ENCODE assay signal across 25 cellular contexts in genomic region chr7:74000489-74001149, GRCh38. TPM values are rescaled to one million over a fixed set of nuclear protein-coding genes. Genes with fewer than 3 reads are reported as not detected.
DNase-seq lines count a peak whose midpoint lies in the region; ATAC-seq, FAIRE-seq and TF ChIP-seq lines count a peak whose summit lies in the region.
"Had no signal": no experiment of that assay in that cellular context is flagged by ENCODE, and none has a peak within 500 bp of the region (broad histone marks: within the 10 kb centered on the region; RNA-seq: fewer than 3 reads in every experiment).

No MANE protein-coding gene starts in this region.

- no peak for FAIRE-seq in HepG2 (lab: Jason Lieb, UNC)
- no peak for FAIRE-seq in pancreas (lab: Jason Lieb, UNC)

- no peaks in the 10 kb centered on the region for H3K4me1 ChIP-seq in HepG2 (ENCODE audit: insufficient read depth, low read length)
- H3K4me1 ChIP-seq in right lobe of liver = no peaks in the 10 kb centered on the region
- H3K4me1 ChIP-seq in esophagus (ENCODE audit: control insufficient read depth in 2 of 2, insufficient read depth in 2 of 2, low read length in 1 of 2) = no peaks in the 10 kb centered on the region
- peaks cover 0 to 51% (median 31%) of the 10 kb centered on the region in 4 donors for H3K4me1 ChIP-seq in sigmoid colon
- peaks cover 0 to 4% of the 10 kb centered on the region in 2 donors for H3K4me1 ChIP-seq in aorta (ENCODE audit: control insufficient read depth in 1 of 2, insufficient read depth in 2 of 2, low read length in 2 of 2)
- peaks cover 16% of the 10 kb centered on the region for H3K4me1 ChIP-seq in GM23248 (ENCODE audit: insufficient read depth)
- no peaks in the 10 kb centered on the region for H3K4me1 ChIP-seq in pancreas
- no peaks in the 10 kb centered on the region for H3K4me1 ChIP-seq in mesendoderm (ENCODE audit: control insufficient read depth, low read depth, low read length)

- H3K9ac ChIP-seq in HepG2 (ENCODE audit: insufficient read depth, low read depth, low read length) = no peak overlapping the region
- no peak overlapping the region for H3K9ac ChIP-seq in GM23248
- no peak overlapping the region for H3K9ac ChIP-seq in mesendoderm (ENCODE audit: low read length)

- H3K79me1 ChIP-seq in mesendoderm (ENCODE audit: low read length) = no peaks in the 10 kb centered on the region

- no peaks in the 10 kb centered on the region for H4K20me1 ChIP-seq in HepG2 (ENCODE audit: insufficient read depth, low read length)
- no peaks in the 10 kb centered on the region for H4K20me1 ChIP-seq in GM23248 (ENCODE audit: insufficient read depth)

- H3K9me2 ChIP-seq in GM23248 (ENCODE audit: insufficient read depth) = no peaks in the 10 kb centered on the region

- intact Hi-C loops in HepG2 (cut with micrococcal nuclease; ENCODE audit: unreplicated experiment) = no loop called here
- intact Hi-C loops in right lobe of liver (cut with DNase I) = no loop called here
- intact Hi-C loops in sigmoid colon (cut with DNase I) = no loop called here
- intact Hi-C loops in aorta (cut with DNase I) = no loop called here
- intact Hi-C loops in pancreas (cut with DNase I) = loop anchor here in 1 of 3 donors (10.0 kb wide), 1 partner anchor 126 kb away; no protein-coding TSS in a partner anchor

- H3F3A ChIP-seq in GM23248 (ENCODE audit: insufficient read depth) = peaks cover 2% of the 10 kb centered on the region; the same call in 1 of the 2 replicates

- H3K79me2 ChIP-seq in HepG2 (ENCODE audit: insufficient read depth, low read length) (no peaks in the 10 kb centered on the region), GM23248 (ENCODE audit: insufficient read depth) (no peaks in the 10 kb centered on the region), mesendoderm (ENCODE audit: control insufficient read depth, insufficient read depth, low read length) (no peaks in the 10 kb centered on the region)

- no peak overlapping the region for H3K4ac ChIP-seq in mesendoderm (ENCODE audit: low read depth, low read length)

- H3K36me3 ChIP-seq in HepG2 (replicated peaks in 1 of 2; ENCODE audit: control insufficient read depth in 1 of 2, insufficient read depth in 2 of 2, low read length in 2 of 2) (no peaks in the 10 kb centered on the region), right lobe of liver (no peaks in the 10 kb centered on the region), esophagus (ENCODE audit: control insufficient read depth in 2 of 2, insufficient read depth in 2 of 2, low read length in 1 of 2) (no peaks in the 10 kb centered on the region), sigmoid colon (no peaks in the 10 kb centered on the region), aorta (ENCODE audit: control insufficient read depth in 1 of 2, insufficient read depth in 2 of 2, low read length in 1 of 2) (no peaks in the 10 kb centered on the region), GM23248 (ENCODE audit: low read depth) (no peaks in the 10 kb centered on the region), pancreas (no peaks in the 10 kb centered on the region), mesendoderm (ENCODE audit: control insufficient read depth, insufficient read depth, low read length) (no peaks in the 10 kb centered on the region)
- H3K36me3 ChIP-seq: BE2C, cardiac muscle cell had no signal

- H3K27me3 ChIP-seq in HepG2 (ENCODE audit: control insufficient read depth in 1 of 2, insufficient read depth in 2 of 2, low read length in 2 of 2) (peaks cover 2 to 22% of the 10 kb centered on the region in 2 experiments; a peak in 2 of 5 replicates), right lobe of liver (no peaks in the 10 kb centered on the region), esophagus (ENCODE audit: control insufficient read depth in 1 of 2, insufficient read depth in 2 of 2, low read length in 2 of 2) (no peaks in the 10 kb centered on the region), sigmoid colon (no peaks in the 10 kb centered on the region), aorta (ENCODE audit: control insufficient read depth in 1 of 2, insufficient read depth in 2 of 2, low read length in 1 of 2) (no peaks in the 10 kb centered on the region), GM23248 (replicated peaks; ENCODE audit: insufficient read depth) (no peaks in the 10 kb centered on the region), pancreas (no peaks in the 10 kb centered on the region), mesendoderm (ENCODE audit: insufficient read depth, low read length, poor library complexity) (no peaks in the 10 kb centered on the region)
- H3K27me3 ChIP-seq: BE2C, cardiac muscle cell had no signal

- H3K23ac ChIP-seq in mesendoderm (ENCODE audit: low read length) = no peak overlapping the region

- 41% methylated on average over 17 of the region's 17 CpGs for WGBS in HepG2 (ENCODE audit: low lambda C conversion rate)
- WGBS in right lobe of liver (ENCODE audit: insufficient coverage, low coverage, low lambda C conversion rate, missing lambda C conversion rate) = 70% methylated on average over 2 of the region's 17 CpGs
- WGBS in esophagus, 2 donors = 81 to 84% methylated on average over 17 of the region's 17 CpGs
- 89 to 93% methylated on average over 17 of the region's 17 CpGs for WGBS in sigmoid colon, 2 donors
- 56 to 63% methylated on average over 17 of the region's 17 CpGs for WGBS in aorta, 2 donors
- 92 to 95% methylated on average over 15 to 17 of the region's 17 CpGs for WGBS in GM23248 (ENCODE audit: low coverage in 1 of 2, low lambda C conversion rate in 2 of 2, missing lambda C conversion rate in 2 of 2), 2 experiments
- 92 to 94% methylated on average over 17 of the region's 17 CpGs for WGBS in pancreas, 2 donors
- no CpG with 5 or more reads among the region's 17 CpGs for WGBS in mesendoderm (ENCODE audit: extremely low coverage, insufficient coverage, low lambda C conversion rate)

- H2AFZ ChIP-seq in HepG2 (ENCODE audit: low read length) (no peak overlapping the region), GM23248 (no peak overlapping the region)

- H3K56ac ChIP-seq in mesendoderm (ENCODE audit: low read length) = no peak overlapping the region

- H3K9me3 ChIP-seq in HepG2 (ENCODE audit: low read length) = no peaks in the 10 kb centered on the region
- no peaks in the 10 kb centered on the region for H3K9me3 ChIP-seq in right lobe of liver
- no peaks in the 10 kb centered on the region for H3K9me3 ChIP-seq in esophagus (ENCODE audit: control insufficient read depth in 2 of 2, insufficient read depth in 1 of 2, low read depth in 1 of 2, low read length in 1 of 2)
- H3K9me3 ChIP-seq in sigmoid colon = no peaks in the 10 kb centered on the region
- no peaks in the 10 kb centered on the region for H3K9me3 ChIP-seq in aorta (ENCODE audit: control insufficient read depth, low read length)
- H3K9me3 ChIP-seq in GM23248 (ENCODE audit: low read depth) = no peaks in the 10 kb centered on the region
- H3K9me3 ChIP-seq in pancreas = no peaks in the 10 kb centered on the region
- H3K9me3 ChIP-seq: BE2C had no signal

- H2AK5ac ChIP-seq in mesendoderm (ENCODE audit: low read length) = no peak overlapping the region

- H3K4me3 ChIP-seq in HepG2 (replicated peaks in 1 of 3; ENCODE audit: insufficient read depth in 1 of 3, low read depth in 2 of 3, low read length in 3 of 3) = no peak overlapping the region
- no peak overlapping the region for H3K4me3 ChIP-seq in right lobe of liver
- no peak overlapping the region for H3K4me3 ChIP-seq in esophagus (ENCODE audit: low read depth in 1 of 2, low read length in 2 of 2)
- no peak overlapping the region for H3K4me3 ChIP-seq in sigmoid colon
- H3K4me3 ChIP-seq in aorta (ENCODE audit: low read length in 2 of 2) = no peak overlapping the region
- H3K4me3 ChIP-seq in GM23248 = no peak overlapping the region
- no peak overlapping the region for H3K4me3 ChIP-seq in pancreas
- H3K4me3 ChIP-seq in mesendoderm (ENCODE audit: low read length) = no peak overlapping the region
- H3K4me3 ChIP-seq: cardiac muscle cell, lung, SK-N-MC had no signal

- no peak for TF ChIP-seq RAD21 in HepG2 (CRISPR knock-in tag; IDR thresholded peaks at IDR 0.05)

- no peak for TF ChIP-seq POLR2A in HepG2 (IDR thresholded peaks at IDR 0.05; ENCODE audit: insufficient read depth in 1 of 2, low read depth in 2 of 2, low read length in 2 of 2)
- no peak for TF ChIP-seq POLR2A in right lobe of liver (IDR thresholded peaks at IDR 0.05)
- no peak for TF ChIP-seq POLR2A in sigmoid colon (IDR thresholded peaks at IDR 0.05)

- H3K27ac ChIP-seq in HepG2 (ENCODE audit: extremely low read length, insufficient read depth, low read length) = no peak overlapping the region
- no peak overlapping the region for H3K27ac ChIP-seq in right lobe of liver
- H3K27ac ChIP-seq in esophagus (ENCODE audit: low read depth in 2 of 2, low read length in 1 of 2) = peak overlapping the region; percentile 3 to 65
- peak overlapping the region; percentile 62 to 87 (median 76) for H3K27ac ChIP-seq in sigmoid colon
- peak overlapping the region; percentile 71 to 98 for H3K27ac ChIP-seq in aorta (ENCODE audit: low read depth in 1 of 2, low read length in 2 of 2)
- no peak overlapping the region for H3K27ac ChIP-seq in GM23248
- H3K27ac ChIP-seq in pancreas = no peak overlapping the region
- no peak overlapping the region for H3K27ac ChIP-seq in mesendoderm (ENCODE audit: low read depth, low read length)
- H3K27ac ChIP-seq: cardiac muscle cell, HL-60, SK-N-MC, VCaP had no signal

- H2BK15ac ChIP-seq in mesendoderm (replicated peaks; ENCODE audit: low read depth) = no peak overlapping the region

- no TSS peak for BruUV-seq in HepG2 (replicated peaks; lab: Mats Ljungman, UMichigan)

- H2BK120ac ChIP-seq in mesendoderm (ENCODE audit: low read depth, low read length) = no peak overlapping the region

- H3K4me2 ChIP-seq in HepG2 (ENCODE audit: low read depth, low read length) = no peak overlapping the region
- H3K4me2 ChIP-seq in GM23248 (ENCODE audit: unreplicated experiment) = no peak overlapping the region
- no peak overlapping the region for H3K4me2 ChIP-seq in mesendoderm (ENCODE audit: low read length)

- TF ChIP-seq CTCF in HepG2 (CRISPR knock-in tag; IDR thresholded peaks at IDR 0.05) (no peak), right lobe of liver (IDR thresholded peaks at IDR 0.05) (no peak), sigmoid colon (IDR thresholded peaks at IDR 0.05) (no peak), pancreas (IDR thresholded peaks at IDR 0.05) (no peak)

- no peak overlapping the region for H2BK5ac ChIP-seq in mesendoderm (ENCODE audit: low read length)

- no peak overlapping the region for H3K18ac ChIP-seq in mesendoderm (ENCODE audit: low read length)

- DNase-seq in HepG2 (ENCODE audit: low spot score) = no peak
- no peak for DNase-seq in right lobe of liver
- DNase-seq in sigmoid colon = no peak
- no peak for DNase-seq in aorta
- no peak for DNase-seq in GM23248
- no peak for DNase-seq in pancreas
- DNase-seq in mesendoderm = no peak
- DNase-seq: activated CD4-positive, alpha-beta T cell treated with anti-CD3 and anti-CD28 coated beads, Interleukin-2, amount 10 ng/mL, durations not matched to agents 7 days and 5 days; activated naive CD4-positive, alpha-beta T cell treated with anti-CD3 and anti-CD28 coated beads, Interleukin-2, amount 50 U/mL, for 16 hours; amygdala; BE2C; DMS79; NCI-H1105; NCI-H1930; nucleus accumbens; retina; RPMI8226 had no signal

- no peak overlapping the region for H4K8ac ChIP-seq in mesendoderm (ENCODE audit: low read depth, low read length)

- H4K5ac ChIP-seq in mesendoderm (ENCODE audit: low read length) = no peak overlapping the region

- CTCF ChIA-PET in HepG2 (lab: Yijun Ruan, JAX; ENCODE audit: low intra/inter-chr PET ratio, low total read pairs) = no interaction called here

- POLR2A ChIA-PET in HepG2 (lab: Yijun Ruan, JAX) = no interaction called here

- in situ Hi-C loops in HepG2 (cut with HindIII; ENCODE audit: extremely low pct_ligation_motif_present, low pct_unique_long_range_greater_than_20kb) = no loop called here
- in situ Hi-C loops in GM23248 (cut with MboI) = no loop called here

- TF ChIP-seq EP300 in HepG2 (IDR thresholded peaks at IDR 0.05; ENCODE audit: low read depth in 2 of 2, low read length in 2 of 2) = no peak
- no peak for TF ChIP-seq EP300 in HepG2 (CRISPR knock-in tag; IDR thresholded peaks at IDR 0.05; ENCODE audit: borderline replicate concordance)
- TF ChIP-seq EP300 in sigmoid colon (IDR thresholded peaks at IDR 0.05) = no peak

- no peak for ATAC-seq in HepG2
- ATAC-seq in right lobe of liver = no peak
- no peak for ATAC-seq in aorta (ENCODE audit: low FRiP score)
- no peak for ATAC-seq in pancreas
- ATAC-seq: HCT116 had no signal

RNA-seq across cellular contexts. Expression of gene ELN, which starts 27.4 kb away (rescaled TPM):
- total RNA-seq in HepG2 (2016; rRNA removed; fragmentation: Illumina TruSeq; extraction: Trizol) (0.08 and 0.15 TPM in 2 replicates), right lobe of liver (10 to 100 TPM in 1 of 6 experiments, 1 to 10 TPM in 5; 3.0 to 11.7 (median 5.3) TPM), sigmoid colon (100 to 1,000 TPM in 1 of 4 donors, 10 to 100 TPM in 3; 13.3 to 174 (median 36.4) TPM), aorta (100 to 1,000 TPM; 556 to 836 TPM), pancreas (10 to 100 TPM; 36.8 to 84.2 (median 70.7) TPM)
- not detected in 2 replicates for total RNA-seq in HepG2 (2016; cell fraction: cytosol; rRNA removed; fragmentation: Illumina TruSeq; extraction: Trizol; ENCODE audit: low read depth)
- 0.12 and 0.15 TPM in 2 replicates for total RNA-seq in HepG2 (2016; cell fraction: insoluble cytoplasmic fraction; rRNA removed; fragmentation: Illumina TruSeq; extraction: Trizol)
- 0.10 TPM in 1 of 2 replicates, not detected in the other for total RNA-seq in HepG2 (2016; cell fraction: membrane; rRNA removed; fragmentation: Illumina TruSeq; extraction: Trizol)
- not detected in 2 replicates for total RNA-seq in HepG2 (2016; cell fraction: nucleus; rRNA removed; fragmentation: Illumina TruSeq; extraction: Trizol)
- polyA plus RNA-seq in HepG2 (2011; rRNA removed) (0.37 and 0.46 TPM in 2 replicates), esophagus (10 to 100 TPM; 12.6 to 25.7 TPM), sigmoid colon (10 to 100 TPM in 1 of 3 donors, 1 to 10 TPM in 2; 2.5 to 41.2 (median 6.6) TPM), aorta (1,000 to 10,000 TPM in 1 of 2 donors, 100 to 1,000 TPM in 1; 262 to 1,097 TPM), GM23248 (2016; fragmentation: Nextera tagmentation; extraction: Ambion mirVana) (539 and 568 TPM in 2 replicates), pancreas (100 to 1,000 TPM in 1 of 2 donors, 10 to 100 TPM in 1; 36.9 to 118 TPM)
- polyA plus RNA-seq in HepG2 (2011; cell fraction: cytosol; rRNA removed) = 0.28 and 0.43 TPM in 2 replicates
- 0.21 and 0.71 TPM in 2 replicates for polyA plus RNA-seq in HepG2 (2011; cell fraction: nucleus; rRNA removed)
- 0.24 and 0.31 TPM in 2 replicates for polyA plus RNA-seq in HepG2 (2012)
- 0.03 and 0.06 TPM in 2 replicates for polyA plus RNA-seq in HepG2 (2016; cell fraction: cytosol; fragmentation: Illumina TruSeq; extraction: Trizol; ENCODE audit: low read depth)
- polyA plus RNA-seq in HepG2 (2016; cell fraction: insoluble cytoplasmic fraction; fragmentation: Illumina TruSeq; extraction: Trizol; ENCODE audit: low read depth) = 0.22 and 0.34 TPM in 2 replicates
- 0.05 and 0.07 TPM in 2 replicates for polyA plus RNA-seq in HepG2 (2016; cell fraction: membrane; fragmentation: Illumina TruSeq; extraction: Trizol; ENCODE audit: low read depth)
- 0.33 TPM in 2 replicates for polyA plus RNA-seq in HepG2 (2016; cell fraction: nucleus; fragmentation: Illumina TruSeq; extraction: Trizol; ENCODE audit: insufficient read depth, low read depth)
- 0.05 and 0.12 TPM in 2 replicates for polyA minus RNA-seq in HepG2 (2011; rRNA and poly(A)+ RNA removed; ENCODE audit: low replicate concordance)
- polyA minus RNA-seq in HepG2 (2011; cell fraction: cytosol; rRNA and poly(A)+ RNA removed) = 0.62 TPM in 1 of 2 replicates, not detected in the other
- not detected in 2 replicates for polyA minus RNA-seq in HepG2 (2011; cell fraction: nucleus; rRNA and poly(A)+ RNA removed)
- total RNA-seq in GM23248 (2014; rRNA removed; shearing (Covaris generic)) = 698 and 974 TPM in 2 replicates
- 0.95 TPM for polyA plus RNA-seq in mesendoderm (2013, experiment 1 of 2)
- 1.1 TPM for polyA plus RNA-seq in mesendoderm (2013, experiment 2 of 2)
- total RNA-seq: activated CD4-positive, alpha-beta T cell treated with anti-CD3 and anti-CD28 coated beads, Interleukin-2, amount 10 ng/mL, durations not matched to agents 7 days and 5 days; kidney epithelial cell had no signal
- polyA plus RNA-seq: cardiac muscle cell had no signal

Comparison
In these comparisons a context has a peak if more than half of its experiments do, and no peak if none do; other contexts are left out.
1. H3K27ac ChIP-seq: peak in esophagus (2 of 2), sigmoid colon (4 of 4) and aorta (2 of 2); none in HepG2 (single experiment), right lobe of liver (0 of 3), GM23248 (single experiment), pancreas (0 of 4) and mesendoderm (single experiment).